ENCODE assay signal across 30 cellular contexts in genomic region chr16:88446736-88447135, GRCh38.
"Had no signal": no experiment of that assay in that cellular context is flagged by ENCODE, and none has a peak within 500 bp of the region (broad histone marks: within the 10 kb centered on the region; RNA-seq: fewer than 3 reads in every experiment).

No MANE protein-coding gene starts in this region.

- H3K9ac ChIP-seq: parathyroid adenoma had no signal

- H3K36me3 ChIP-seq: ovary, right lobe of liver, sigmoid colon, suprapubic skin, tibial artery, transverse colon, upper lobe of right lung, uterus had no signal

- H3K36me3 Mint-ChIP-seq: naive thymus-derived CD8-positive, alpha-beta T cell; natural killer cell treated with Interleukin-12 subunit alpha and Interleukin-12 subunit beta and Interleukin-15 and Interleukin-18, amount 100 ng/mL, for 72 hours; stimulated activated memory B cell treated with anti-CD40 and anti-IgM and Interleukin-4, amounts not matched to agents 10 μg/mL and 1 μg/mL and 100 μg/mL, for 72 hours; type B pancreatic cell had no signal

- H2AFZ ChIP-seq: parathyroid adenoma had no signal

- H3K4me1 ChIP-seq: psoas muscle, upper lobe of right lung had no signal

- DNase-seq: naive thymus-derived CD8-positive, alpha-beta T cell; nephron progenitor cell; occipital lobe; ovary; posterior cingulate gyrus; psoas muscle; right cardiac atrium; right lobe of liver; sigmoid colon; small intestine; stimulated activated CD4-positive, alpha-beta T cell treated with anti-CD3 and anti-CD28 coated beads, Interleukin-15, amount 100 ng/mL, for 24 hours; stimulated activated CD4-positive, alpha-beta T cell treated with anti-CD3 and anti-CD28 coated beads, Interleukin-2, amount 100 ng/mL, for 24 hours; stimulated activated CD4-positive, alpha-beta T cell treated with anti-CD3 and anti-CD28 coated beads, Interleukin-2, amount 100 ng/mL, for 48 hours; stimulated activated CD4-positive, alpha-beta T cell treated with anti-CD3 and anti-CD28 coated beads, Interleukin-4, amount 100 ng/mL, for 24 hours; stimulated activated naive CD4-positive, alpha-beta T cell; stimulated activated naive CD8-positive, alpha-beta T cell treated with anti-CD3 and anti-CD28 coated beads, Interleukin-15, amount 100 ng/mL, for 72 hours; stimulated activated naive CD8-positive, alpha-beta T cell treated with anti-CD3 and anti-CD28 coated beads, Interleukin-15, Interleukin-2, amounts not matched to agents 100 U/mL and 50 U/mL, for 24 hours; substantia nigra; testis; tibial artery; transverse colon; upper lobe of right lung; uterus had no signal

- ATAC-seq: naive thymus-derived CD8-positive, alpha-beta T cell; natural killer cell treated with Interleukin-12 subunit alpha and Interleukin-12 subunit beta and Interleukin-15 and Interleukin-18, amount 100 ng/mL, for 72 hours; psoas muscle; right cardiac atrium; right lobe of liver; stimulated activated memory B cell treated with anti-CD40 and anti-IgM and Interleukin-4, amounts not matched to agents 10 μg/mL and 1 μg/mL and 100 μg/mL, for 72 hours; stimulated activated naive CD8-positive, alpha-beta T cell treated with anti-CD3 and anti-CD28 coated beads, Interleukin-15, amount 100 ng/mL, for 72 hours; stimulated activated naive CD8-positive, alpha-beta T cell treated with anti-CD3 and anti-CD28 coated beads, Interleukin-15, Interleukin-2, amounts not matched to agents 100 U/mL and 50 U/mL, for 24 hours; upper lobe of right lung had no signal

- H3K4me1 Mint-ChIP-seq: neural crest cell had no signal

- H3K27me3 ChIP-seq: ovary, right lobe of liver, testis, upper lobe of right lung, uterus had no signal

- FAIRE-seq: small intestine had no signal

- H3K4me3 Mint-ChIP-seq: naive thymus-derived CD8-positive, alpha-beta T cell; natural killer cell treated with Interleukin-12 subunit alpha and Interleukin-12 subunit beta and Interleukin-15 and Interleukin-18, amount 100 ng/mL, for 72 hours; nephron progenitor cell; neural crest cell; stimulated activated memory B cell treated with anti-CD40 and anti-IgM and Interleukin-4, amounts not matched to agents 10 μg/mL and 1 μg/mL and 100 μg/mL, for 72 hours; stimulated activated naive CD8-positive, alpha-beta T cell treated with anti-CD3 and anti-CD28 coated beads, Interleukin-15, amount 100 ng/mL, for 72 hours; type B pancreatic cell had no signal

- H3K27me3 Mint-ChIP-seq: naive thymus-derived CD8-positive, alpha-beta T cell; natural killer cell treated with Interleukin-12 subunit alpha and Interleukin-12 subunit beta and Interleukin-15 and Interleukin-18, amount 100 ng/mL, for 72 hours; stimulated activated memory B cell treated with anti-CD40 and anti-IgM and Interleukin-4, amounts not matched to agents 10 μg/mL and 1 μg/mL and 100 μg/mL, for 72 hours; stimulated activated naive CD8-positive, alpha-beta T cell treated with anti-CD3 and anti-CD28 coated beads, Interleukin-15, amount 100 ng/mL, for 72 hours; type B pancreatic cell had no signal

- H3K9me3 Mint-ChIP-seq: naive thymus-derived CD8-positive, alpha-beta T cell; natural killer cell treated with Interleukin-12 subunit alpha and Interleukin-12 subunit beta and Interleukin-15 and Interleukin-18, amount 100 ng/mL, for 72 hours; nephron progenitor cell; neural crest cell; stimulated activated memory B cell treated with anti-CD40 and anti-IgM and Interleukin-4, amounts not matched to agents 10 μg/mL and 1 μg/mL and 100 μg/mL, for 72 hours; stimulated activated naive CD8-positive, alpha-beta T cell treated with anti-CD3 and anti-CD28 coated beads, Interleukin-15, amount 100 ng/mL, for 72 hours; type B pancreatic cell had no signal

- H3K4me3 ChIP-seq: ovary, psoas muscle, right lobe of liver, sigmoid colon, suprapubic skin, testis, tibial artery, transverse colon, upper lobe of right lung, uterus had no signal

- H3K9me3 ChIP-seq: ovary, psoas muscle, right lobe of liver, sigmoid colon, suprapubic skin, testis, tibial artery, transverse colon, upper lobe of right lung, uterus had no signal

- H3K27ac Mint-ChIP-seq: natural killer cell treated with Interleukin-12 subunit alpha and Interleukin-12 subunit beta and Interleukin-15 and Interleukin-18, amount 100 ng/mL, for 72 hours; nephron progenitor cell; progenitor cell of endocrine pancreas; stimulated activated naive CD8-positive, alpha-beta T cell treated with anti-CD3 and anti-CD28 coated beads, Interleukin-15, amount 100 ng/mL, for 72 hours; type B pancreatic cell had no signal

- H3K79me2 ChIP-seq: parathyroid adenoma had no signal

- H3K27ac ChIP-seq: ovary, parathyroid adenoma, psoas muscle, right lobe of liver, sigmoid colon, suprapubic skin, testis, tibial artery, transverse colon, upper lobe of right lung, uterus had no signal
